10 cellular contexts compared by ENCODE assay signal in genomic region chrX:150680974-150681373, GRCh38. TPM values are rescaled to one million over a fixed set of nuclear protein-coding genes. Genes with fewer than 3 reads are reported as not detected.
DNase-seq lines count a peak whose midpoint lies in the region; ATAC-seq and TF ChIP-seq lines count a peak whose summit lies in the region.
"Had no signal": no experiment of that assay in that cellular context is flagged by ENCODE, and none has a peak within 500 bp of the region (broad histone marks: within the 10 kb centered on the region; RNA-seq: fewer than 3 reads in every experiment).

No MANE protein-coding gene starts in this region.

- H3K4me3 Mint-ChIP-seq in stimulated activated memory B cell treated with anti-CD40 and anti-IgM and Interleukin-4, amounts not matched to agents 10 μg/mL and 1 μg/mL and 100 μg/mL, for 72 hours = no peak overlapping the region

- no peak for ATAC-seq in stimulated activated memory B cell treated with anti-CD40 and anti-IgM and Interleukin-4, amounts not matched to agents 10 μg/mL and 1 μg/mL and 100 μg/mL, for 72 hours
- no peak for ATAC-seq in GM21360 (IDR thresholded peaks at IDR 0.05; ENCODE audit: unreplicated experiment)

- H3K9me3 Mint-ChIP-seq in stimulated activated memory B cell treated with anti-CD40 and anti-IgM and Interleukin-4, amounts not matched to agents 10 μg/mL and 1 μg/mL and 100 μg/mL, for 72 hours = no peaks in the 10 kb centered on the region

- no peak overlapping the region for H3K4me3 ChIP-seq in ovary
- H3K4me3 ChIP-seq: suprapubic skin had no signal

- H3K27ac ChIP-seq in ovary = no peak overlapping the region
- H3K27ac ChIP-seq: suprapubic skin had no signal

- H3K27me3 ChIP-seq in ovary = no peaks in the 10 kb centered on the region
- H3K27me3 ChIP-seq: suprapubic skin had no signal

- H3K4me1 Mint-ChIP-seq in stimulated activated memory B cell treated with anti-CD40 and anti-IgM and Interleukin-4, amounts not matched to agents 10 μg/mL and 1 μg/mL and 100 μg/mL, for 72 hours = peaks cover 5% of the 10 kb centered on the region

- no peaks in the 10 kb centered on the region for H3K9me3 ChIP-seq in ovary
- H3K9me3 ChIP-seq: suprapubic skin had no signal

- H3K36me3 Mint-ChIP-seq in stimulated activated memory B cell treated with anti-CD40 and anti-IgM and Interleukin-4, amounts not matched to agents 10 μg/mL and 1 μg/mL and 100 μg/mL, for 72 hours = no peaks in the 10 kb centered on the region

- no peaks in the 10 kb centered on the region for H3K4me1 ChIP-seq in ovary (ENCODE audit: insufficient read depth)
- H3K4me1 ChIP-seq: suprapubic skin had no signal

- intact Hi-C loops in ovary (cut with DNase I) = loop anchor here in 2 of 4 donors (10.0 kb wide), 2 partner anchors 316 to 716 kb away; partner anchors contain the start of gene MAMLD1 (in 1 of the 2)

- no peak for TF ChIP-seq CTCF in ovary (IDR thresholded peaks at IDR 0.05)

- no peak for TF ChIP-seq POLR2A in ovary (IDR thresholded peaks at IDR 0.05)

- no peak for TF ChIP-seq EP300 in ovary (IDR thresholded peaks at IDR 0.05)

- H3K27ac Mint-ChIP-seq in stimulated activated memory B cell treated with anti-CD40 and anti-IgM and Interleukin-4, amounts not matched to agents 10 μg/mL and 1 μg/mL and 100 μg/mL, for 72 hours = no peak overlapping the region

- no peaks in the 10 kb centered on the region for H3K36me3 ChIP-seq in ovary
- H3K36me3 ChIP-seq: suprapubic skin had no signal

- peak; percentile 25 for DNase-seq in SHP77 treated with DMSO at 0.1 percent for 48 hours (lab: John Stamatoyannopoulos, UW)
- DNase-seq in SHP77 (lab: John Stamatoyannopoulos, UW) = no peak
- peak; percentile 42 for DNase-seq in NCI-H2107 (lab: John Stamatoyannopoulos, UW)
- DNase-seq in dermis blood vessel endothelial cell = peak; percentile 55
- DNase-seq in ovary = peak; percentile 18 to 47 (median 30)
- DNase-seq in KG1 (lab: John Stamatoyannopoulos, UW) = no peak
- DNase-seq: COR-L47 had no signal

- 27 to 39% (median 31%) methylated on average over 7 of the region's 7 CpGs for WGBS in ovary, 3 donors

- H3K27me3 Mint-ChIP-seq in stimulated activated memory B cell treated with anti-CD40 and anti-IgM and Interleukin-4, amounts not matched to agents 10 μg/mL and 1 μg/mL and 100 μg/mL, for 72 hours = no peaks in the 10 kb centered on the region

RNA-seq across cellular contexts. Expression of gene MTMR1, which starts 12.2 kb away (rescaled TPM):
- total RNA-seq in dermis blood vessel endothelial cell = 15.1 and 17.4 TPM in 2 replicates
- 10 to 100 TPM; 11.9 to 20.4 (median 18.1) TPM for total RNA-seq in ovary
- 10 to 100 TPM in 1 of 2 donors, 1 to 10 TPM in 1; 7.9 to 22.7 TPM for polyA plus RNA-seq in ovary

Comparison
In these comparisons a context has a peak if more than half of its experiments do, and no peak if none do; other contexts are left out.
1. DNase-seq: peak in SHP77 treated with DMSO at 0.1 percent for 48 hours (single experiment), NCI-H2107 (single experiment), dermis blood vessel endothelial cell (single experiment) and ovary (5 of 5); none in SHP77 (0 of 2) and KG1 (single experiment).